ENCODE assay signal across 9 cellular contexts in genomic region chr2:190583507-190584337, GRCh38. TPM values are rescaled to one million over a fixed set of nuclear protein-coding genes. Genes with fewer than 3 reads are reported as not detected.
DNase-seq lines count a peak whose midpoint lies in the region; ATAC-seq and TF ChIP-seq lines count a peak whose summit lies in the region.
"Had no signal": no experiment of that assay in that cellular context is flagged by ENCODE, and none has a peak within 500 bp of the region (broad histone marks: within the 10 kb centered on the region; RNA-seq: fewer than 3 reads in every experiment).

No MANE protein-coding gene starts in this region.

- intact Hi-C loops in lower leg skin (cut with DNase I; ENCODE audit: low total_unique reads) = no loop called here

- peak; percentile 22 for DNase-seq in LoVo (ENCODE audit: low spot score)
- DNase-seq in osteocyte (ENCODE audit: extremely low spot score, unreplicated experiment) = no peak
- DNase-seq in NOMO-1 (lab: John Stamatoyannopoulos, UW; ENCODE audit: unreplicated experiment in 2 of 2) = no peak
- DNase-seq in activated T-cell treated with anti-CD3 and anti-CD28 coated beads, Interleukin-2, amount 50 U/mL, for 1 hour = no peak
- DNase-seq in mucosa of gallbladder (ENCODE audit: low spot score) = no peak
- DNase-seq in lower leg skin (ENCODE audit: low spot score in 2 of 2) = no peak
- DNase-seq: NCI-H1417 treated with DMSO at 0.1 percent for 48 hours had no signal

- no peaks in the 10 kb centered on the region for H3K27me3 Mint-ChIP-seq in osteocyte (ENCODE audit: unreplicated experiment)

- H3K27ac Mint-ChIP-seq in osteocyte (ENCODE audit: unreplicated experiment) = peak overlapping the region; percentile 43

- H3K4me1 Mint-ChIP-seq in osteocyte (ENCODE audit: unreplicated experiment) = peaks cover 47% of the 10 kb centered on the region

- H3K9me3 Mint-ChIP-seq in osteocyte (ENCODE audit: unreplicated experiment) = peaks cover 4% of the 10 kb centered on the region

- ATAC-seq in GM19043 (IDR thresholded peaks at IDR 0.05; ENCODE audit: low read depth, unreplicated experiment) (peak; percentile 74), HG02642 (IDR thresholded peaks at IDR 0.05; ENCODE audit: poor library complexity, unreplicated experiment) (peak; percentile 67)

- no peak for TF ChIP-seq CTCF in osteocyte (IDR thresholded peaks at IDR 0.05)
- TF ChIP-seq CTCF in lower leg skin (IDR thresholded peaks at IDR 0.05) = no peak

- no peak overlapping the region for H3K4me3 ChIP-seq in lower leg skin (ENCODE audit: low read depth, poor library complexity, severe bottlenecking)

- 85 to 88% methylated on average over 4 of the region's 4 CpGs for WGBS in lower leg skin, 2 donors

- no peak for TF ChIP-seq POLR2A in lower leg skin (IDR thresholded peaks at IDR 0.05)

- no peaks in the 10 kb centered on the region for H3K36me3 Mint-ChIP-seq in osteocyte (ENCODE audit: unreplicated experiment)

- H3K4me3 Mint-ChIP-seq in osteocyte (ENCODE audit: unreplicated experiment) = no peak overlapping the region

RNA-seq across cellular contexts. Expression of gene NEMP2, which starts 49.2 kb away (rescaled TPM):
- total RNA-seq in osteocyte = 11.7 and 11.9 TPM in 2 replicates
- 3.8 TPM for total RNA-seq in mucosa of gallbladder
- total RNA-seq in lower leg skin = 1 to 10 TPM; 1.1 to 1.7 (median 1.6) TPM
